In genomic region chr10:15313844-15314243, GRCh38 we compare ENCODE assay signal across 1 cellular context.
TF ChIP-seq lines count a peak whose summit lies in the region.

No MANE protein-coding gene starts in this region.

TF ChIP-seq in neural cell, 6 proteins besides CTCF, POLR2A, EP300 and RAD21 (continued from another document):
- TF ChIP-seq EZH2 (IDR thresholded peaks at IDR 0.05; ENCODE audit: borderline replicate concordance, insufficient read depth, low read length, poor library complexity, severe bottlenecking) (no peak), TAF1 (IDR thresholded peaks at IDR 0.05; ENCODE audit: low read depth) (no peak), SMC3 (conservative IDR thresholded peaks at IDR 0.05; ENCODE audit: poor library complexity) (no peak)
TF ChIP-seq in neural cell: peak in this region for 1.
